ENCODE assay signal across 8 cellular contexts in the genomic region with DNA sequence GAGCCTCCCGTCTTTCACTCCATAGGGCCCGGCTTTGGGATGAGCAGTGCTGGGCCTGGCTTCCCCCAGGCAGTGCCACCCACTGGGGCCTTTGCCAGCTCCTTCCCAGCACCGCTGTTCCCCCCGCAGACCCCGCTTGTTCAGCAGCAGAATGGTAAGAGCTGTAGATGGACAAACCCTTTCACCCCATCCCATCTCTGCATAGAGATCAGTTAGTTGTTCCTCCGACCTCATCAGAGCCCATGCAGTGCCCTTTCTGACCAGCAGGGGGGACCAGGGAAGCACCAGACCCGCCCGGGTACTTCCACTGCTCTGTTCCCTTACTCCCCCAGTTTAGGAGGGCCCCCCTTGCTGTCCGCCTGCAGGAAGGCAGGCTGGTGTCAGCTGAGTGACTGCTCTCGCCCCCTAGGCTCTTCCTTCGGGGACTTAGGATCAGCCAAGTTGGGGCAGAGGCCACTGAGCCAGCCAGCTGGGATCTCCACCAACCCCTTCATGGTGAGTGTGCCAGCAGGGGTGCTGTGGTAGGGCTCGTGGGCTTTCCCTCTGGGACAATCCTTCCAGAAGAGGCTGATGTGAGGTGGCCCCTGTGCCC.
DNase-seq lines count a peak whose midpoint lies in the region; ATAC-seq and TF ChIP-seq lines count a peak whose summit lies in the region.

No MANE protein-coding gene starts in this region.

- no peaks in the 10 kb centered on the region for H3K27me3 ChIP-seq in WERI-Rb-1 (ENCODE audit: insufficient read depth, low read depth, severe bottlenecking)

- no peaks in the 10 kb centered on the region for H3K9me3 ChIP-seq in WERI-Rb-1 (ENCODE audit: severe bottlenecking)

- ATAC-seq in GM21529 (IDR thresholded peaks at IDR 0.05; ENCODE audit: unreplicated experiment), result no peak

- H3K27ac ChIP-seq in WERI-Rb-1, result no peak overlapping the region

- no peak overlapping the region for H3K4me3 ChIP-seq in WERI-Rb-1 (ENCODE audit: low read depth, low read length)

- peak; percentile 96 for TF ChIP-seq CTCF in WERI-Rb-1 (IDR thresholded peaks at IDR 0.05; ENCODE audit: low read depth, low read length)

- DNase-seq in NCI-H146 (lab: John Stamatoyannopoulos, UW) (peak; percentile 47), NCI-H146 treated with DMSO at 0.1 percent for 48 hours (lab: John Stamatoyannopoulos, UW; ENCODE audit: unreplicated experiment) (no peak), MV-4-11 (lab: John Stamatoyannopoulos, UW) (peak; percentile 56), WERI-Rb-1 (peak; percentile 81), T47D (ENCODE audit: low read depth in 1 of 2, low spot score in 1 of 2) (peak; percentile 68 to 72), islet precursor cell (peak; percentile 86)
- peak; percentile 85 to 86 for DNase-seq in stimulated activated CD4-positive, alpha-beta T cell treated with anti-CD3 and anti-CD28 coated beads, Interleukin-2, amount 100 ng/mL, for 48 hours

- in situ Hi-C loops in T47D (cut with HindIII; ENCODE audit: low pct_unique_long_range_greater_than_20kb, low sequenced_read_pairs), result no loop called here

- H3K36me3 ChIP-seq in WERI-Rb-1, result peaks cover 2% of the 10 kb centered on the region; the same call in 1 of the 2 replicates
